31 cellular contexts compared by ENCODE assay signal in the genomic region with DNA sequence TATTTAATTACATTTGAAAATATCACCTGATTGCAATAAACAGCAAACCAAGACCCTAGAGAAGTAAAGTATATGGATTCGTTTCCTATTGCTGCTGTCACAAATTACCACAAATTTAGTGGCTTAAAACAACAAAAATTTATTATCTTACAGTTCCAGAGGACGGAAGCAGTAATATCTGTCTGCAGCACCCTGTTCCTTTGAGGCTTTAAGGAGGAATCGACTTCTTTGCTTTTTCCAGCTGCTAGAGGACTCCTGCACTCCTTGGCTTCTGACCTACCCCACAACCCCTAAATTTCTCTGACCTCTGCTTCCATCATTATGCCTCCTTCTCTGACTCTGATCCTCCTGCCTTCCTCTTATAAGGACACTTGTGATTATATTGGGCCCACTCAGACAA.
"Had no signal": no experiment of that assay in that cellular context is flagged by ENCODE, and none has a peak within 500 bp of the region (broad histone marks: within the 10 kb centered on the region; RNA-seq: fewer than 3 reads in every experiment).

No MANE protein-coding gene starts in this region.

- H3K36me3 ChIP-seq: left ventricle myocardium inferior, neural progenitor cell, neutrophil, ovary, right atrium auricular region, right lobe of liver, tibial nerve, vagina had no signal

- H3K36me3 Mint-ChIP-seq: immature natural killer cell; mesothelial cell of epicardium; naive B cell; natural killer cell; neural progenitor cell; stimulated activated memory B cell treated with anti-CD40 and anti-IgM and Interleukin-4, amounts not matched to agents 10 μg/mL and 1 μg/mL and 100 μg/mL, for 72 hours; type B pancreatic cell had no signal

- H3K9me3 ChIP-seq: left ventricle myocardium inferior, neutrophil, ovary, right atrium auricular region, right lobe of liver, tibial nerve, vagina had no signal

- H3K4me1 ChIP-seq: neural progenitor cell, tibial nerve, vagina had no signal

- H3K9ac ChIP-seq: neural progenitor cell had no signal

- DNase-seq: hypothalamus; immature natural killer cell; kidney; left colon; left ventricle myocardium inferior; mesendoderm; naive B cell; natural killer cell; nephron progenitor cell; occipital lobe; ovary; right lobe of liver; stimulated activated CD4-positive, alpha-beta T cell treated with anti-CD3 and anti-CD28 coated beads, Interleukin-1b, Interleukin-23, amount 100 ng/mL, for 48 hours; stimulated activated CD4-positive, alpha-beta T cell treated with anti-CD3 and anti-CD28 coated beads, Interleukin-2, amount 100 ng/mL, for 48 hours; stimulated activated CD4-positive, alpha-beta T cell treated with anti-CD3 and anti-CD28 coated beads, Interleukin-4, amount 100 ng/mL, for 4 hours; stimulated activated CD8-positive, alpha-beta memory T cell treated with anti-CD3 and anti-CD28 coated beads, Interleukin-4, amount 100 ng/mL, for 48 hours; stimulated activated naive CD4-positive, alpha-beta T cell treated with Interleukin-2 at 50 U/mL for 16 hours; stimulated activated naive CD8-positive, alpha-beta T cell treated with anti-CD3 and anti-CD28 coated beads, Interleukin-15, amount 100 ng/mL, for 72 hours; substantia nigra had no signal

- H3K4me3 ChIP-seq: left ventricle myocardium inferior, lung, neural progenitor cell, ovary, right atrium auricular region, right lobe of liver, smooth muscle cell, tibial nerve, vagina had no signal

- H3K27ac Mint-ChIP-seq: immature natural killer cell; mesothelial cell of epicardium; naive B cell; natural killer cell; nephron progenitor cell; neural progenitor cell; progenitor cell of endocrine pancreas; stimulated activated memory B cell treated with anti-CD40 and anti-IgM and Interleukin-4, amounts not matched to agents 10 μg/mL and 1 μg/mL and 100 μg/mL, for 72 hours; stimulated activated naive CD8-positive, alpha-beta T cell treated with anti-CD3 and anti-CD28 coated beads, Interleukin-15, amount 100 ng/mL, for 72 hours; type B pancreatic cell had no signal

- H3K4me2 ChIP-seq: neural progenitor cell, smooth muscle cell had no signal

- H3K27me3 ChIP-seq: neural progenitor cell, neutrophil, ovary, right atrium auricular region, right lobe of liver, tibial nerve, vagina had no signal

- H2AFZ ChIP-seq: neural progenitor cell had no signal

- H3K4me1 Mint-ChIP-seq: immature natural killer cell, mesothelial cell of epicardium, naive B cell, natural killer cell, nephron progenitor cell, neural progenitor cell had no signal

- ATAC-seq: left colon; natural killer cell; right lobe of liver; stimulated activated memory B cell treated with anti-CD40 and anti-IgM and Interleukin-4, amounts not matched to agents 10 μg/mL and 1 μg/mL and 100 μg/mL, for 72 hours; stimulated activated naive CD8-positive, alpha-beta T cell treated with anti-CD3 and anti-CD28 coated beads, Interleukin-15, amount 100 ng/mL, for 72 hours had no signal

- H3K27ac ChIP-seq: left ventricle myocardium inferior, neural progenitor cell, ovary, right atrium auricular region, right lobe of liver, tibial nerve, vagina had no signal

- H3K4me3 Mint-ChIP-seq: immature natural killer cell; mesothelial cell of epicardium; naive B cell; natural killer cell; nephron progenitor cell; neural progenitor cell; stimulated activated memory B cell treated with anti-CD40 and anti-IgM and Interleukin-4, amounts not matched to agents 10 μg/mL and 1 μg/mL and 100 μg/mL, for 72 hours; stimulated activated naive CD8-positive, alpha-beta T cell treated with anti-CD3 and anti-CD28 coated beads, Interleukin-15, amount 100 ng/mL, for 72 hours; type B pancreatic cell had no signal

- FAIRE-seq: islet of Langerhans, kidney had no signal

- H3K27me3 Mint-ChIP-seq: naive B cell; progenitor cell of endocrine pancreas; stimulated activated memory B cell treated with anti-CD40 and anti-IgM and Interleukin-4, amounts not matched to agents 10 μg/mL and 1 μg/mL and 100 μg/mL, for 72 hours; stimulated activated naive CD8-positive, alpha-beta T cell treated with anti-CD3 and anti-CD28 coated beads, Interleukin-15, amount 100 ng/mL, for 72 hours; type B pancreatic cell had no signal
